9 cellular contexts compared by ENCODE assay signal in the genomic region with DNA sequence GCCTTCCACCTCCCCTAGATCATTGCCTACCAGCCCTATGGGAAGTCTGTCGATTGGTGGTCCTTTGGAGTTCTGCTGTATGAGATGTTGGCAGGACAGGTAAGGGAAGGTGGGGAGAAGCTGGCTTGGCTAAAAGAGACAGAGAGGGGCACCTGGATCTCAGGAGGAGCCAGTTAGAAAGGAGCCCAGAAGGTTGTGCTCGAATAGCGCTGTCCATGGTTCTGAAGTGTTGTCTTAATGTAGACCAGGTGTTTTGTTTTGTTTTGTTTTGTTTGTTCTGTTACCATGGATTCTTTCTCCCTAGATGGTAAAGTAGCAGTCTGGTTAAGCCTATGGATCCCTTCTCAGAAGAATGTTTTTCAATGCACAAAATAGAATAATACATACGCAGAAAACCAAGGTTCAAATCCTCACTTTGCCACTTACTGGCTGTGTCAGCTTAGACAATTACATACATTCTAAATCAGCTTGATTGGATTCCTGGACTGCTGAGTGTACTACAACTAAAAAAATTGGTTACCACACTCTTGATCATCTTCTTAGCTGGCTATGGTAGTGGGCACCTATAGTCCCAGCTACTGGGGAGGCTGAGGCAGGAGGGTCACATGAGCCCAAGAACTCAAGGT. TPM values are rescaled to one million over a fixed set of nuclear protein-coding genes. Genes with fewer than 3 reads are reported as not detected.
DNase-seq lines count a peak whose midpoint lies in the region; ATAC-seq and TF ChIP-seq lines count a peak whose summit lies in the region.
"Had no signal": no experiment of that assay in that cellular context is flagged by ENCODE, and none has a peak within 500 bp of the region (broad histone marks: within the 10 kb centered on the region; RNA-seq: fewer than 3 reads in every experiment).

No MANE protein-coding gene starts in this region.

- WGBS in body of pancreas, 2 donors, result 30 to 42% methylated on average over 4 of the region's 4 CpGs

- TF ChIP-seq CTCF in body of pancreas (IDR thresholded peaks at IDR 0.05) (no peak), omental fat pad (IDR thresholded peaks at IDR 0.05) (no peak)

- TF ChIP-seq POLR2A in body of pancreas (IDR thresholded peaks at IDR 0.05), result no peak

- H3K27ac ChIP-seq in body of pancreas, result no peak overlapping the region

- DNase-seq in NCI-H2196 (lab: John Stamatoyannopoulos, UW; ENCODE audit: unreplicated experiment) (peak; percentile 6), NCI-H2196 treated with DMSO at 0.1 percent for 48 hours (lab: John Stamatoyannopoulos, UW; ENCODE audit: unreplicated experiment) (no peak), MV-4-11 (lab: John Stamatoyannopoulos, UW) (peak; percentile 25), body of pancreas (peak in 3 of 4 donors; percentile 39 to 45 (median 40)), mucosa of gallbladder (ENCODE audit: low spot score) (peak; percentile 22), putamen (ENCODE audit: low spot score) (no peak), omental fat pad (ENCODE audit: low spot score) (no peak)

- H3K4me1 ChIP-seq in body of pancreas, result peaks cover 3% of the 10 kb centered on the region

- no peaks in the 10 kb centered on the region for H3K36me3 ChIP-seq in body of pancreas (replicated peaks in 1 of 2; ENCODE audit: insufficient read depth in 1 of 2, low read depth in 2 of 2)

- intact Hi-C loops in body of pancreas (cut with DNase I), result no loop called here

- H3K27me3 ChIP-seq in body of pancreas, result peaks cover 0 to 24% of the 10 kb centered on the region in 2 donors

- H3K9me3 ChIP-seq in body of pancreas, result no peaks in the 10 kb centered on the region

- H3K4me3 ChIP-seq in body of pancreas, result no peak overlapping the region

- ATAC-seq in body of pancreas, result no peak
- no peak for ATAC-seq in esophagus mucosa
- no peak for ATAC-seq in omental fat pad (ENCODE audit: low FRiP score)

RNA-seq across cellular contexts. Expression of gene CACNG7, which starts 5.9 kb away (rescaled TPM):
- not detected for total RNA-seq in body of pancreas
- not detected for total RNA-seq in mucosa of gallbladder
- not detected for total RNA-seq in esophagus mucosa
- total RNA-seq in omental fat pad, result not detected

RNA-seq across cellular contexts. Expression of gene PRKCG, which starts 21.2 kb away (rescaled TPM):
- total RNA-seq in body of pancreas (under 1 TPM in 1 of 2 donors, not detected in 1; 0.26 TPM), mucosa of gallbladder (0.09 TPM), esophagus mucosa (not detected), omental fat pad (not detected)
- total RNA-seq: LHCN-M2 had no signal

RNA-seq across cellular contexts. Expression of gene MYADM, which starts 35.5 kb away (rescaled TPM):
- total RNA-seq in body of pancreas (10 to 100 TPM; 12.2 to 30.0 TPM), mucosa of gallbladder (125 TPM), esophagus mucosa (6.9 TPM), omental fat pad (100 to 1,000 TPM in 2 of 4 donors, 10 to 100 TPM in 2; 50.6 to 346 (median 97.8) TPM)

RNA-seq across cellular contexts. Expression of gene CACNG8, which starts 59.6 kb away (rescaled TPM):
- not detected for total RNA-seq in body of pancreas
- 0.12 TPM for total RNA-seq in mucosa of gallbladder
- not detected for total RNA-seq in esophagus mucosa
- total RNA-seq in omental fat pad, result not detected

Comparison
In these comparisons a context has a peak if more than half of its experiments do, and no peak if none do; other contexts are left out.
1. DNase-seq: peak in NCI-H2196 (single experiment), MV-4-11 (single experiment), body of pancreas (3 of 4) and mucosa of gallbladder (single experiment); none in NCI-H2196 treated with DMSO at 0.1 percent for 48 hours (single experiment), putamen (single experiment) and omental fat pad (single experiment).